Comparison of ENCODE assay signal across 1 cellular context in genomic region chr17:19703776-19704371, GRCh38.
TF ChIP-seq lines count a peak whose summit lies in the region.

No MANE protein-coding gene starts in this region.

TF ChIP-seq in HepG2, 621 proteins besides CTCF, POLR2A, EP300 and RAD21 (continued from another document and continues in another):
- TF ChIP-seq ZNF609 (CRISPR knock-in tag; IDR thresholded peaks at IDR 0.05; ENCODE audit: borderline replicate concordance) = peak; percentile 61; the same call in 1 of the 2 replicates
- peak; percentile 67 for TF ChIP-seq FOSL2 (CRISPR knock-in tag; IDR thresholded peaks at IDR 0.05)
- TF ChIP-seq ZNF292 (CRISPR knock-in tag; IDR thresholded peaks at IDR 0.05; ENCODE audit: borderline replicate concordance, low read depth) = peak; percentile 84
- TF ChIP-seq STAG1 (CRISPR knock-in tag; IDR thresholded peaks at IDR 0.05) = peak; percentile 44
- TF ChIP-seq NCOA2 (CRISPR knock-in tag; IDR thresholded peaks at IDR 0.05) = peak; percentile 60; the same call in 1 of the 2 replicates
- TF ChIP-seq TFDP2 (CRISPR knock-in tag; IDR thresholded peaks at IDR 0.05) = no peak
- no peak for TF ChIP-seq ZNF121 (CRISPR knock-in tag; IDR thresholded peaks at IDR 0.05)
- TF ChIP-seq NR2F2 (IDR thresholded peaks at IDR 0.05; ENCODE audit: borderline replicate concordance, low read depth) = peak; percentile 83; the same call in 1 of the 2 replicates
- peak; percentile 98 for TF ChIP-seq HNRNPL (IDR thresholded peaks at IDR 0.05; ENCODE audit: low read depth, low read length)
- TF ChIP-seq PATZ1 (CRISPR knock-in tag; IDR thresholded peaks at IDR 0.05) = peak; percentile 68; the same call in 1 of the 2 replicates
- TF ChIP-seq HNF1A (IDR thresholded peaks at IDR 0.05; ENCODE audit: low read depth) = no peak
- TF ChIP-seq HNF1A (CRISPR knock-in tag; IDR thresholded peaks at IDR 0.05; ENCODE audit: borderline replicate concordance) = peak; percentile 37; the same call in 1 of the 2 replicates
- 0 out of 2 replicates have a peak, but pooled peaks have one; percentile 44 for TF ChIP-seq ZNF251 (CRISPR knock-in tag; IDR thresholded peaks at IDR 0.05)
- TF ChIP-seq ZFP36 (IDR thresholded peaks at IDR 0.05; ENCODE audit: borderline replicate concordance, low read depth, low read length, partially characterized antibody) = no peak
- 0 out of 2 replicates have a peak, but pooled peaks have one; percentile 58 for TF ChIP-seq GLI4 (CRISPR knock-in tag; IDR thresholded peaks at IDR 0.05; ENCODE audit: borderline replicate concordance)
- no peak for TF ChIP-seq SOX6 (IDR thresholded peaks at IDR 0.05)
- peak; percentile 50 for TF ChIP-seq SOX6 (CRISPR knock-in tag; IDR thresholded peaks at IDR 0.05)
- peak; percentile 49; the same call in 1 of the 2 replicates for TF ChIP-seq MAX (IDR thresholded peaks at IDR 0.05)
- no peak for TF ChIP-seq SRSF9 (IDR thresholded peaks at IDR 0.05; ENCODE audit: borderline replicate concordance, insufficient read depth, low read depth, low read length, poor library complexity, severe bottlenecking)
- TF ChIP-seq SALL1 (CRISPR knock-in tag; IDR thresholded peaks at IDR 0.05) = peak; percentile 58
- TF ChIP-seq ZNF343 (CRISPR knock-in tag; IDR thresholded peaks at IDR 0.05) = no peak
- TF ChIP-seq ZNF549 (CRISPR knock-in tag; IDR thresholded peaks at IDR 0.05) = no peak
- TF ChIP-seq ZNF136 (CRISPR knock-in tag; IDR thresholded peaks at IDR 0.05; ENCODE audit: low read depth) = no peak
- TF ChIP-seq FOXP4 (CRISPR knock-in tag; IDR thresholded peaks at IDR 0.05) = 0 out of 2 replicates have a peak, but pooled peaks have one; percentile 33
- no peak for TF ChIP-seq ZNF33A (CRISPR knock-in tag; IDR thresholded peaks at IDR 0.05; ENCODE audit: borderline replicate concordance)
- peak; percentile 66; the same call in 1 of the 2 replicates for TF ChIP-seq ZFP91 (CRISPR knock-in tag; IDR thresholded peaks at IDR 0.05; ENCODE audit: borderline replicate concordance)
- TF ChIP-seq ZSCAN25 (CRISPR knock-in tag; IDR thresholded peaks at IDR 0.05) = peak; percentile 96
- TF ChIP-seq ZNF891 (CRISPR knock-in tag; IDR thresholded peaks at IDR 0.05) = peak; percentile 22; the same call in 1 of the 2 replicates
- no peak for TF ChIP-seq ZNF207 (IDR thresholded peaks at IDR 0.05; ENCODE audit: borderline replicate concordance)
- TF ChIP-seq ZNF362 (CRISPR knock-in tag; IDR thresholded peaks at IDR 0.05; ENCODE audit: borderline replicate concordance) = peak; percentile 42; the same call in 1 of the 2 replicates
- TF ChIP-seq ZBTB7B (CRISPR knock-in tag; IDR thresholded peaks at IDR 0.05) = peak; percentile 54
- peak; percentile 17; the same call in 1 of the 2 replicates for TF ChIP-seq ARID4A (CRISPR knock-in tag; IDR thresholded peaks at IDR 0.05; ENCODE audit: borderline replicate concordance)
